26 cellular contexts compared by ENCODE assay signal in the genomic region with DNA sequence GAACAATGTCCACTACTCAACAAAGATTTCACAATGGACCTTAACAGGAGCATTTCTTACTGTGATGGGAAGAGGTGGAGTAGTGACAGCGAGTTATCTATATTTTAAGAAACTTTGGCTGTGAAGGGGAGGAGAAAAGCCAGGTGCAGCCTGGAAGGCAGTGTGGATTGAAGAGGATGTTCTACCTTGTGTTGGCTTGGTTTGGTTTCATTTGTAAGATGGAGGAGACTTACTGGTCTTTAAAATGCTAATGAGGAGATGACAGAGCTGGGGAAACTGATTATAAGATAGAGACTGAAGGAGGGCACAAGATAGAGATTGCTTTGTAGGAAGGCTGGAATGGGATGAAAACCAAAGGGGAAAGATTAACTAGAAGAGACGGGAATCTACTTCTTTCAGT. TPM values are rescaled to one million over a fixed set of nuclear protein-coding genes. Genes with fewer than 3 reads are reported as not detected.
"Had no signal": no experiment of that assay in that cellular context is flagged by ENCODE, and none has a peak within 500 bp of the region (broad histone marks: within the 10 kb centered on the region; RNA-seq: fewer than 3 reads in every experiment).

No MANE protein-coding gene starts in this region.

- DNase-seq: activated CD4-positive, alpha-beta memory T cell treated with anti-CD3 and anti-CD28 coated beads for 36 hours; activated CD4-positive, alpha-beta T cell treated with anti-CD3 and anti-CD28 coated beads, Interleukin-2, amount 10 ng/mL, durations not matched to agents 24 days and 14 days; activated CD4-positive, CD25-positive, alpha-beta regulatory T cell treated with anti-CD3 and anti-CD28 coated beads, Interleukin-2, amount 50 U/mL, for 72 hours; activated CD8-positive, alpha-beta memory T cell treated with anti-CD3 and anti-CD28 coated beads, Interleukin-2, amount 50 U/mL, for 4 hours; activated gamma-delta T cell; activated naive CD4-positive, alpha-beta T cell treated with anti-CD3 and anti-CD28 coated beads, Interleukin-2, amount 10 ng/mL, durations not matched to agents 7 days and 5 days; activated naive CD8-positive, alpha-beta T cell treated with anti-CD3 and anti-CD28 coated beads, Interleukin-2, amount 10 ng/mL, durations not matched to agents 7 days and 5 days; activated T-cell treated with anti-CD3 and anti-CD28 coated beads, Interleukin-2, amount 50 U/mL, for 1 hour; brain microvascular endothelial cell; caudate nucleus; endodermal cell; esophagus squamous epithelium; left cardiac atrium; naive thymus-derived CD8-positive, alpha-beta T cell; ovary; stimulated activated naive CD4-positive, alpha-beta T cell; T-helper 17 cell; T1000; WERI-Rb-1 had no signal

- H3K27ac ChIP-seq: brain microvascular endothelial cell, epithelial cell of prostate, esophagus squamous epithelium, neutrophil, ovary, prostate gland, tibial nerve, WERI-Rb-1 had no signal

- H3K4me3 Mint-ChIP-seq: activated CD4-positive, alpha-beta memory T cell treated with anti-CD3 and anti-CD28 coated beads for 36 hours; activated CD4-positive, alpha-beta T cell treated with anti-CD3 and anti-CD28 coated beads, Interleukin-2, amount 10 ng/mL, durations not matched to agents 24 days and 14 days; activated naive CD4-positive, alpha-beta T cell treated with anti-CD3 and anti-CD28 coated beads, Interleukin-2, amount 10 ng/mL, durations not matched to agents 7 days and 5 days; activated naive CD8-positive, alpha-beta T cell treated with anti-CD3 and anti-CD28 coated beads, Interleukin-2, amount 10 ng/mL, durations not matched to agents 7 days and 5 days; activated T-helper 1 cell treated with anti-CD3 and anti-CD28 coated beads, Interleukin-12 subunit alpha, Interleukin-12 subunit beta, Interleukin-2, Interleukin-4 antibody, amounts not matched to agents 30 ng/mL and 10 ng/mL and 1 ng/mL, durations not matched to agents 14 hours and 24 hours and 36 hours; endodermal cell; memory B cell; naive thymus-derived CD8-positive, alpha-beta T cell; T-helper 17 cell had no signal

- H3K27ac Mint-ChIP-seq: activated CD4-positive, alpha-beta memory T cell treated with anti-CD3 and anti-CD28 coated beads for 36 hours; activated CD4-positive, alpha-beta T cell treated with anti-CD3 and anti-CD28 coated beads, Interleukin-2, amount 10 ng/mL, durations not matched to agents 24 days and 14 days; activated naive CD4-positive, alpha-beta T cell treated with anti-CD3 and anti-CD28 coated beads, Interleukin-2, amount 10 ng/mL, durations not matched to agents 7 days and 5 days; activated naive CD8-positive, alpha-beta T cell treated with anti-CD3 and anti-CD28 coated beads, Interleukin-2, amount 10 ng/mL, durations not matched to agents 7 days and 5 days; activated T-helper 1 cell treated with anti-CD3 and anti-CD28 coated beads, Interleukin-12 subunit alpha, Interleukin-12 subunit beta, Interleukin-2, Interleukin-4 antibody, amounts not matched to agents 30 ng/mL and 10 ng/mL and 1 ng/mL, durations not matched to agents 14 hours and 24 hours and 36 hours; endodermal cell; memory B cell; naive thymus-derived CD8-positive, alpha-beta T cell; T-helper 17 cell had no signal

- H3K27me3 Mint-ChIP-seq: activated CD4-positive, alpha-beta memory T cell treated with anti-CD3 and anti-CD28 coated beads for 36 hours; activated CD4-positive, alpha-beta T cell treated with anti-CD3 and anti-CD28 coated beads, Interleukin-2, amount 10 ng/mL, durations not matched to agents 24 days and 14 days; activated naive CD4-positive, alpha-beta T cell treated with anti-CD3 and anti-CD28 coated beads, Interleukin-2, amount 10 ng/mL, durations not matched to agents 7 days and 5 days; activated naive CD8-positive, alpha-beta T cell treated with anti-CD3 and anti-CD28 coated beads, Interleukin-2, amount 10 ng/mL, durations not matched to agents 7 days and 5 days; memory B cell; naive thymus-derived CD8-positive, alpha-beta T cell; T-helper 17 cell had no signal

- H3K36me3 ChIP-seq: neutrophil, ovary, prostate gland, WERI-Rb-1 had no signal

- H3K9me3 Mint-ChIP-seq: activated CD4-positive, alpha-beta memory T cell treated with anti-CD3 and anti-CD28 coated beads for 36 hours; activated CD4-positive, alpha-beta T cell treated with anti-CD3 and anti-CD28 coated beads, Interleukin-2, amount 10 ng/mL, durations not matched to agents 24 days and 14 days; activated naive CD4-positive, alpha-beta T cell treated with anti-CD3 and anti-CD28 coated beads, Interleukin-2, amount 10 ng/mL, durations not matched to agents 7 days and 5 days; activated naive CD8-positive, alpha-beta T cell treated with anti-CD3 and anti-CD28 coated beads, Interleukin-2, amount 10 ng/mL, durations not matched to agents 7 days and 5 days; activated T-helper 1 cell treated with anti-CD3 and anti-CD28 coated beads, Interleukin-12 subunit alpha, Interleukin-12 subunit beta, Interleukin-2, Interleukin-4 antibody, amounts not matched to agents 30 ng/mL and 10 ng/mL and 1 ng/mL, durations not matched to agents 14 hours and 24 hours and 36 hours; memory B cell had no signal

- H3K9me3 ChIP-seq: ascending aorta, esophagus squamous epithelium, neutrophil, ovary, prostate gland, tibial nerve had no signal

- ATAC-seq: left cardiac atrium, T-helper 17 cell had no signal

- H3K36me3 Mint-ChIP-seq: activated CD4-positive, alpha-beta memory T cell treated with anti-CD3 and anti-CD28 coated beads for 36 hours; activated naive CD4-positive, alpha-beta T cell treated with anti-CD3 and anti-CD28 coated beads, Interleukin-2, amount 10 ng/mL, durations not matched to agents 7 days and 5 days; activated naive CD8-positive, alpha-beta T cell treated with anti-CD3 and anti-CD28 coated beads, Interleukin-2, amount 10 ng/mL, durations not matched to agents 7 days and 5 days; memory B cell; naive thymus-derived CD8-positive, alpha-beta T cell had no signal

- H3K4me1 ChIP-seq: ascending aorta, esophagus squamous epithelium, prostate gland, tibial nerve had no signal

- H3K27me3 ChIP-seq: ascending aorta, brain microvascular endothelial cell, esophagus squamous epithelium, neutrophil, ovary, tibial nerve had no signal

- H3K4me3 ChIP-seq: ascending aorta, esophagus squamous epithelium, ovary, prostate gland, tibial nerve had no signal

- H3K4me1 Mint-ChIP-seq: activated CD4-positive, alpha-beta T cell treated with anti-CD3 and anti-CD28 coated beads, Interleukin-2, amount 10 ng/mL, durations not matched to agents 24 days and 14 days; activated naive CD4-positive, alpha-beta T cell treated with anti-CD3 and anti-CD28 coated beads, Interleukin-2, amount 10 ng/mL, durations not matched to agents 7 days and 5 days; activated naive CD8-positive, alpha-beta T cell treated with anti-CD3 and anti-CD28 coated beads, Interleukin-2, amount 10 ng/mL, durations not matched to agents 7 days and 5 days; memory B cell; naive thymus-derived CD8-positive, alpha-beta T cell; T-helper 17 cell had no signal

RNA-seq across cellular contexts. Expression of a gene that starts 59.4 kb away (rescaled TPM):
- total RNA-seq: naive thymus-derived CD8-positive, alpha-beta T cell had no signal
- polyA plus RNA-seq: naive thymus-derived CD8-positive, alpha-beta T cell had no signal
